24 cellular contexts compared by ENCODE assay signal in genomic region chr2:149018971-149019370, GRCh38. TPM values are rescaled to one million over a fixed set of nuclear protein-coding genes. Genes with fewer than 3 reads are reported as not detected.
"Had no signal": no experiment of that assay in that cellular context is flagged by ENCODE, and none has a peak within 500 bp of the region (broad histone marks: within the 10 kb centered on the region; RNA-seq: fewer than 3 reads in every experiment).

No MANE protein-coding gene starts in this region.

- H3K9me3 Mint-ChIP-seq: activated CD4-positive, alpha-beta T cell treated with anti-CD3 and anti-CD28 coated beads, Interleukin-2, amount 10 ng/mL, durations not matched to agents 7 days and 5 days; activated naive CD8-positive, alpha-beta T cell treated with anti-CD3 and anti-CD28 coated beads, Interleukin-2, amount 10 ng/mL, durations not matched to agents 7 days and 5 days; activated T-cell treated with anti-CD3 and anti-CD28 coated beads, Interleukin-2, amount 50 U/mL, for 24 hours; activated T-helper 2 cell treated with anti-CD3 and anti-CD28 coated beads, Interferon-gamma antibody, Interleukin-2, Interleukin-4, amounts not matched to agents 10 μg/mL and 5 μg/mL and 100 μg/mL, durations not matched to agents 14 hours and 24 hours and 36 hours; natural killer cell treated with Interleukin-12 subunit alpha and Interleukin-12 subunit beta and Interleukin-15 and Interleukin-18, amount 100 ng/mL, for 72 hours; stimulated activated naive CD8-positive, alpha-beta T cell treated with anti-CD3 and anti-CD28 coated beads, Interleukin-15, Interleukin-2, amounts not matched to agents 100 ng/mL and 50 ng/mL, for 24 hours had no signal

- H3K27ac Mint-ChIP-seq: activated CD4-positive, alpha-beta T cell treated with anti-CD3 and anti-CD28 coated beads, Interleukin-2, amount 10 ng/mL, durations not matched to agents 7 days and 5 days; activated CD8-positive, alpha-beta T cell treated with anti-CD3 and anti-CD28 coated beads, Interleukin-2, amount 10 ng/mL, durations not matched to agents 7 days and 5 days; activated naive CD8-positive, alpha-beta T cell treated with anti-CD3 and anti-CD28 coated beads, Interleukin-2, amount 10 ng/mL, durations not matched to agents 7 days and 5 days; activated T-cell treated with anti-CD3 and anti-CD28 coated beads, Interleukin-2, amount 50 U/mL, for 24 hours; activated T-helper 2 cell treated with anti-CD3 and anti-CD28 coated beads, Interferon-gamma antibody, Interleukin-2, Interleukin-4, amounts not matched to agents 10 μg/mL and 5 μg/mL and 100 μg/mL, durations not matched to agents 14 hours and 24 hours and 36 hours; natural killer cell treated with Interleukin-12 subunit alpha and Interleukin-12 subunit beta and Interleukin-15 and Interleukin-18, amount 100 ng/mL, for 72 hours; stimulated activated naive CD8-positive, alpha-beta T cell treated with anti-CD3 and anti-CD28 coated beads, Interleukin-15, Interleukin-2, amounts not matched to agents 100 ng/mL and 50 ng/mL, for 24 hours had no signal

- H3K9me3 ChIP-seq: body of pancreas, tibial nerve, uterus had no signal

- H3K36me3 Mint-ChIP-seq: activated naive CD8-positive, alpha-beta T cell treated with anti-CD3 and anti-CD28 coated beads, Interleukin-2, amount 10 ng/mL, durations not matched to agents 7 days and 5 days; natural killer cell treated with Interleukin-12 subunit alpha and Interleukin-12 subunit beta and Interleukin-15 and Interleukin-18, amount 100 ng/mL, for 72 hours had no signal

- H3K4me3 Mint-ChIP-seq: activated CD4-positive, alpha-beta T cell treated with anti-CD3 and anti-CD28 coated beads, Interleukin-2, amount 10 ng/mL, durations not matched to agents 7 days and 5 days; activated CD8-positive, alpha-beta T cell treated with anti-CD3 and anti-CD28 coated beads, Interleukin-2, amount 10 ng/mL, durations not matched to agents 7 days and 5 days; activated naive CD8-positive, alpha-beta T cell treated with anti-CD3 and anti-CD28 coated beads, Interleukin-2, amount 10 ng/mL, durations not matched to agents 7 days and 5 days; activated T-cell treated with anti-CD3 and anti-CD28 coated beads, Interleukin-2, amount 50 U/mL, for 24 hours; natural killer cell treated with Interleukin-12 subunit alpha and Interleukin-12 subunit beta and Interleukin-15 and Interleukin-18, amount 100 ng/mL, for 72 hours; stimulated activated naive CD8-positive, alpha-beta T cell treated with anti-CD3 and anti-CD28 coated beads, Interleukin-15, Interleukin-2, amounts not matched to agents 100 ng/mL and 50 ng/mL, for 24 hours had no signal

- DNase-seq: activated CD4-positive, alpha-beta T cell treated with anti-CD3 and anti-CD28 coated beads, Interleukin-2, amount 10 ng/mL, durations not matched to agents 7 days and 5 days; activated CD8-positive, alpha-beta T cell treated with anti-CD3 and anti-CD28 coated beads, Interleukin-2, amount 10 ng/mL, durations not matched to agents 7 days and 5 days; activated naive CD4-positive, alpha-beta T cell treated with Interleukin-2 at 50 U/mL for 16 hours; activated naive CD8-positive, alpha-beta T cell treated with anti-CD3 and anti-CD28 coated beads, Interleukin-2, amount 10 ng/mL, durations not matched to agents 7 days and 5 days; activated T-cell treated with anti-CD3 and anti-CD28 coated beads, Interleukin-2, amount 50 U/mL, for 24 hours; body of pancreas; caudate nucleus; dorsolateral prefrontal cortex; foreskin keratinocyte; hippocampal formation; left cardiac atrium; mesendoderm; posterior cingulate gyrus; retina; stimulated activated CD4-positive, alpha-beta T cell treated with anti-CD3 and anti-CD28 coated beads, Interleukin-2, amount 100 ng/mL, for 24 hours; T1000; uterus had no signal

- FAIRE-seq: colon, islet of Langerhans had no signal

- H3K4me1 ChIP-seq: body of pancreas, foreskin keratinocyte, uterus had no signal

- H3K27ac ChIP-seq: body of pancreas, dorsolateral prefrontal cortex, epithelial cell of prostate, foreskin keratinocyte, tibial nerve, uterus had no signal

- H3K36me3 ChIP-seq: tibial nerve, uterus had no signal

- H3K27me3 ChIP-seq: body of pancreas, dorsolateral prefrontal cortex, tibial nerve, uterus had no signal

- H3K27me3 Mint-ChIP-seq: activated CD4-positive, alpha-beta T cell treated with anti-CD3 and anti-CD28 coated beads, Interleukin-2, amount 10 ng/mL, durations not matched to agents 7 days and 5 days; activated naive CD8-positive, alpha-beta T cell treated with anti-CD3 and anti-CD28 coated beads, Interleukin-2, amount 10 ng/mL, durations not matched to agents 7 days and 5 days; activated T-cell treated with anti-CD3 and anti-CD28 coated beads, Interleukin-2, amount 50 U/mL, for 24 hours; stimulated activated naive CD8-positive, alpha-beta T cell treated with anti-CD3 and anti-CD28 coated beads, Interleukin-15, Interleukin-2, amounts not matched to agents 100 ng/mL and 50 ng/mL, for 24 hours had no signal

- H3K4me3 ChIP-seq: body of pancreas, dorsolateral prefrontal cortex, tibial nerve, uterus had no signal

RNA-seq across cellular contexts. Expression of gene LYPD6B, which starts 19.5 kb away (rescaled TPM):
- total RNA-seq: activated CD4-positive, alpha-beta T cell treated with anti-CD3 and anti-CD28 coated beads, Interleukin-2, amount 10 ng/mL, durations not matched to agents 7 days and 5 days; activated CD8-positive, alpha-beta T cell treated with anti-CD3 and anti-CD28 coated beads, Interleukin-2, amount 10 ng/mL, durations not matched to agents 7 days and 5 days; activated naive CD8-positive, alpha-beta T cell treated with anti-CD3 and anti-CD28 coated beads, Interleukin-2, amount 10 ng/mL, durations not matched to agents 7 days and 5 days; activated T-helper 2 cell treated with anti-CD3 and anti-CD28 coated beads, Interferon-gamma antibody, Interleukin-2, Interleukin-4, amounts not matched to agents 10 μg/mL and 5 μg/mL and 100 μg/mL, durations not matched to agents 14 hours and 24 hours and 36 hours; left cardiac atrium; natural killer cell treated with Interleukin-12 subunit alpha and Interleukin-12 subunit beta and Interleukin-15 and Interleukin-18, amount 100 ng/mL, for 72 hours; tibial nerve had no signal
